2 cellular contexts compared by ENCODE assay signal in the genomic region with DNA sequence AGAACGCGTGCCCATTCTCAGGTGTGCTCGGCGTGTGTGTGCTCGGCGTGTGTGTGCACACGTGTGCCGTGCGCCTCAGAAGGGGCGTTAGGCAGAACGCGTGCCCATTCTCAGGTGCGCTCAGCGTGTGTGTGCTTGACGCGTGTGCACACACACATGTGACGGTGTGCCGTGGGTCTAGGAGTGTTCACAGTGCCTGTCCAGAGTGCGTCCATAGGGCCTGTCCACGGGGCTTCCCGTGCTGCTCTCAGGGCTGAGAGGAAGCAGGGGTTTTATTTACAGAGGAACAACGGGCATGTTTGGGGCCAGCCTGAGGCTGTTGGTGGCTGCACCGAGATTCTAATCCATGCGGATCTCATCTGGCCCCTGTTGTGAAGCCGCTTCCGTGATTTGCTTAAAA.
TF ChIP-seq lines count a peak whose summit lies in the region.

No MANE protein-coding gene starts in this region.

TF ChIP-seq in IMR-90, 13 proteins besides CTCF, POLR2A, EP300 and RAD21:
- TF ChIP-seq CEBPB (IDR thresholded peaks at IDR 0.05; ENCODE audit: low read depth, low read length) (no peak), MXI1 (IDR thresholded peaks at IDR 0.05; ENCODE audit: borderline replicate concordance, low read depth, low read length) (no peak), RCOR1 (IDR thresholded peaks at IDR 0.05; ENCODE audit: insufficient replicate concordance, low read length) (no peak), SMC3 (IDR thresholded peaks at IDR 0.05; ENCODE audit: low read depth, low read length) (no peak), MAZ (IDR thresholded peaks at IDR 0.05; ENCODE audit: borderline replicate concordance, low read depth, low read length) (no peak), BHLHE40 (IDR thresholded peaks at IDR 0.05; ENCODE audit: low read depth, low read length) (no peak)
TF ChIP-seq in IMR-90: peak in this region for 0.

TF ChIP-seq in H1, 55 proteins besides CTCF, POLR2A, EP300 and RAD21:
- TF ChIP-seq CTBP2 (IDR thresholded peaks at IDR 0.05; ENCODE audit: borderline replicate concordance, insufficient read depth, insufficient read length, low read length) (no peak), NRF1 (IDR thresholded peaks at IDR 0.05; ENCODE audit: low read depth, low read length) (no peak), TCF12 (IDR thresholded peaks at IDR 0.05; ENCODE audit: low read depth, low read length) (no peak), SIRT6 (IDR thresholded peaks at IDR 0.05; ENCODE audit: low read length) (no peak), SRF (IDR thresholded peaks at IDR 0.05; ENCODE audit: low read depth, low read length) (no peak), KDM4A (IDR thresholded peaks at IDR 0.05; ENCODE audit: low read depth, low read length, severe bottlenecking) (no peak), CHD1 (IDR thresholded peaks at IDR 0.05; ENCODE audit: low read depth, low read length) (no peak), PHF8 (conservative IDR thresholded peaks at IDR 0.05; ENCODE audit: low read depth, low read length) (no peak), CHD2 (IDR thresholded peaks at IDR 0.05; ENCODE audit: low read length) (no peak), CHD7 (IDR thresholded peaks at IDR 0.05; ENCODE audit: insufficient replicate concordance, low read length) (no peak), SIX5 (IDR thresholded peaks at IDR 0.05; ENCODE audit: low read depth, low read length) (no peak), ASH2L (IDR thresholded peaks at IDR 0.05; ENCODE audit: low read length) (no peak), ATF2 (IDR thresholded peaks at IDR 0.05; ENCODE audit: low read length) (no peak), FOSL1 (IDR thresholded peaks at IDR 0.05; ENCODE audit: insufficient read depth, low read depth, low read length) (no peak), SP4 (IDR thresholded peaks at IDR 0.05; ENCODE audit: low read length) (no peak)
